Comparison of ENCODE assay signal across 8 cellular contexts in genomic region chr19:35628264-35628564, GRCh38.
DNase-seq lines count a peak whose midpoint lies in the region; TF ChIP-seq lines count a peak whose summit lies in the region.

No MANE protein-coding gene starts in this region.

- H3K79me2 ChIP-seq in ACC112 (ENCODE audit: control insufficient read depth, insufficient read depth, low read length, unreplicated experiment), result peaks cover 8% of the 10 kb centered on the region

- H3K36me3 ChIP-seq in ACC112 (ENCODE audit: insufficient read depth, low read length) (no peaks in the 10 kb centered on the region), muscle layer of duodenum (ENCODE audit: control insufficient read depth in 1 of 2, insufficient read depth in 2 of 2, low read length in 2 of 2) (peaks cover 23 to 28% of the 10 kb centered on the region in 2 donors)

- DNase-seq in HL-60 (ENCODE audit: low read depth in 1 of 2, low spot score in 1 of 2) (no peak), cardiac fibroblast (ENCODE audit: low read depth in 2 of 2) (no peak), hypothalamus (lab: John Stamatoyannopoulos, UW) (no peak), foreskin melanocyte (no peak), cerebellar cortex (ENCODE audit: low spot score) (no peak), NCI-H128 (lab: John Stamatoyannopoulos, UW; ENCODE audit: unreplicated experiment) (no peak)

- no peak overlapping the region for H2AFZ ChIP-seq in ACC112 (ENCODE audit: low read length, unreplicated experiment)

- H3K27me3 ChIP-seq in ACC112 (ENCODE audit: insufficient read depth, low read length) (no peaks in the 10 kb centered on the region), HL-60 (ENCODE audit: insufficient read depth, poor library complexity, severe bottlenecking) (no peaks in the 10 kb centered on the region), muscle layer of duodenum (ENCODE audit: low read depth, low read length) (no peaks in the 10 kb centered on the region)

- no peaks in the 10 kb centered on the region for H3K4me1 ChIP-seq in ACC112 (ENCODE audit: control insufficient read depth, insufficient read depth, low read length, unreplicated experiment)
- peaks cover 6 to 18% of the 10 kb centered on the region in 2 donors for H3K4me1 ChIP-seq in muscle layer of duodenum (ENCODE audit: control insufficient read depth in 1 of 2, insufficient read depth in 2 of 2, low read length in 2 of 2)

- TF ChIP-seq CTCF in HL-60 (IDR thresholded peaks at IDR 0.05; ENCODE audit: insufficient read depth, low read length) (no peak), cardiac fibroblast (IDR thresholded peaks at IDR 0.05; ENCODE audit: low read depth, low read length) (no peak)

- H3K4me3 ChIP-seq in ACC112 (ENCODE audit: low read depth, low read length), result peak overlapping the region; percentile 95
- peak overlapping the region; percentile 88 for H3K4me3 ChIP-seq in HL-60 (replicated peaks; ENCODE audit: insufficient read depth, low read length)
- H3K4me3 ChIP-seq in cardiac fibroblast (replicated peaks in 1 of 2; ENCODE audit: low read depth in 2 of 2, low read length in 2 of 2), result peak overlapping the region; percentile 84 to 99
- peak overlapping the region; percentile 92 to 99 for H3K4me3 ChIP-seq in muscle layer of duodenum (ENCODE audit: low read depth in 1 of 2, low read length in 2 of 2)

- H3K9me3 ChIP-seq in muscle layer of duodenum (ENCODE audit: control insufficient read depth in 1 of 2, low read length in 2 of 2), result no peaks in the 10 kb centered on the region

- peak overlapping the region; percentile 67 for H3K27ac ChIP-seq in ACC112 (ENCODE audit: low read depth, low read length)
- H3K27ac ChIP-seq in HL-60 (replicated peaks), result peak overlapping the region; percentile 83
- peak overlapping the region; percentile 82 for H3K27ac ChIP-seq in muscle layer of duodenum (ENCODE audit: low read length)
